8 cellular contexts compared by ENCODE assay signal in genomic region chr7:37354661-37355131, GRCh38.
A peak's percentile ranks its signal among the peaks of the same experiment; 100 is the strongest.
DNase-seq lines count a peak whose midpoint lies in the region; ATAC-seq and TF ChIP-seq lines count a peak whose summit lies in the region.

No MANE protein-coding gene starts in this region.

- 24 to 31% methylated on average over 11 of the region's 11 CpGs for WGBS in GM23248 (ENCODE audit: low coverage in 1 of 2, low lambda C conversion rate in 2 of 2, missing lambda C conversion rate in 2 of 2), 2 experiments

- H3K9ac ChIP-seq in BLaER1, result no peak overlapping the region
- H3K9ac ChIP-seq in muscle layer of colon (ENCODE audit: low read length), result no peak overlapping the region
- H3K9ac ChIP-seq in GM23248, result no peak overlapping the region

- H4K20me1 ChIP-seq in BLaER1 (no peaks in the 10 kb centered on the region), GM23248 (ENCODE audit: insufficient read depth) (no peaks in the 10 kb centered on the region)

- H3K4me2 ChIP-seq in BLaER1, result peak overlapping the region; percentile 82
- no peak overlapping the region for H3K4me2 ChIP-seq in GM23248 (ENCODE audit: unreplicated experiment)

- DNase-seq in activated CD4-positive, alpha-beta T cell treated with anti-CD3 and anti-CD28 coated beads for 1 hour, result peak; percentile 34
- DNase-seq in effector memory CD4-positive, alpha-beta T cell, result no peak
- DNase-seq in thoracic aorta (ENCODE audit: low spot score), result peak; percentile 57
- DNase-seq in GM23248, result no peak

- H3K27me3 ChIP-seq in BLaER1, result no peaks in the 10 kb centered on the region
- no peaks in the 10 kb centered on the region for H3K27me3 ChIP-seq in effector memory CD4-positive, alpha-beta T cell (replicated peaks; ENCODE audit: control insufficient read depth, insufficient read depth, low read length, poor library complexity, severe bottlenecking)
- H3K27me3 ChIP-seq in muscle layer of colon (ENCODE audit: control insufficient read depth in 1 of 2, insufficient read depth in 2 of 2, low read length in 2 of 2), result no peaks in the 10 kb centered on the region
- H3K27me3 ChIP-seq in thoracic aorta (replicated peaks; ENCODE audit: insufficient read depth), result no peaks in the 10 kb centered on the region
- H3K27me3 ChIP-seq in GM23248 (replicated peaks; ENCODE audit: insufficient read depth), result no peaks in the 10 kb centered on the region

- H3K79me2 ChIP-seq in GM23248 (ENCODE audit: insufficient read depth), result no peaks in the 10 kb centered on the region

- no peak overlapping the region for H2AFZ ChIP-seq in GM23248

- ATAC-seq in HG02981 (IDR thresholded peaks at IDR 0.05; ENCODE audit: unreplicated experiment), result peak; percentile 47
- peak; percentile 93 for ATAC-seq in thoracic aorta (ENCODE audit: insufficient number of reproducible peaks, low FRiP score, low read depth)
- ATAC-seq in HG03025 (IDR thresholded peaks at IDR 0.05; ENCODE audit: low FRiP score, unreplicated experiment), result no peak

- no peaks in the 10 kb centered on the region for H3K9me2 ChIP-seq in GM23248 (ENCODE audit: insufficient read depth)

- H3F3A ChIP-seq in GM23248 (ENCODE audit: insufficient read depth), result no peaks in the 10 kb centered on the region

- H3K4me3 ChIP-seq in BLaER1, result no peak overlapping the region
- no peak overlapping the region for H3K4me3 ChIP-seq in effector memory CD4-positive, alpha-beta T cell (ENCODE audit: insufficient read depth, low read depth, low read length, poor library complexity, severe bottlenecking)
- no peak overlapping the region for H3K4me3 ChIP-seq in muscle layer of colon (ENCODE audit: low read depth in 1 of 2, low read length in 2 of 2)
- peak overlapping the region; percentile 53 for H3K4me3 ChIP-seq in thoracic aorta
- H3K4me3 ChIP-seq in GM23248, result no peak overlapping the region

- in situ Hi-C loops in GM23248 (cut with MboI), result no loop called here

- peaks cover 53% of the 10 kb centered on the region for H3K4me1 ChIP-seq in BLaER1
- H3K4me1 ChIP-seq in effector memory CD4-positive, alpha-beta T cell (ENCODE audit: control insufficient read depth, insufficient read depth, low read length, poor library complexity, severe bottlenecking), result peaks cover 19% of the 10 kb centered on the region
- peaks cover 14% of the 10 kb centered on the region for H3K4me1 ChIP-seq in muscle layer of colon (ENCODE audit: insufficient read depth, low read length)
- H3K4me1 ChIP-seq in thoracic aorta (ENCODE audit: control insufficient read depth in 1 of 2, low read depth in 2 of 2), result peaks cover 30 to 50% of the 10 kb centered on the region in 2 donors
- no peaks in the 10 kb centered on the region for H3K4me1 ChIP-seq in GM23248 (ENCODE audit: insufficient read depth)

- no peak for TF ChIP-seq CTCF in thoracic aorta (IDR thresholded peaks at IDR 0.05)

- H3K27ac ChIP-seq in BLaER1 (peak overlapping the region; percentile 47; the same call in 1 of the 2 replicates), muscle layer of colon (ENCODE audit: low read depth, low read length) (peak overlapping the region; percentile 15), thoracic aorta (peak overlapping the region; percentile 89 to 90), GM23248 (no peak overlapping the region)
- peak overlapping the region; percentile 72 for H3K27ac ChIP-seq in effector memory CD4-positive, alpha-beta T cell (ENCODE audit: insufficient read depth, low read length, poor library complexity, severe bottlenecking)

- H3K9me3 ChIP-seq in BLaER1 (no peaks in the 10 kb centered on the region), muscle layer of colon (ENCODE audit: low read length) (no peaks in the 10 kb centered on the region), thoracic aorta (no peaks in the 10 kb centered on the region), GM23248 (ENCODE audit: low read depth) (no peaks in the 10 kb centered on the region)
- H3K9me3 ChIP-seq in effector memory CD4-positive, alpha-beta T cell (ENCODE audit: control insufficient read depth, low read length), result no peaks in the 10 kb centered on the region

- H3K36me3 ChIP-seq in BLaER1 (no peaks in the 10 kb centered on the region), muscle layer of colon (ENCODE audit: insufficient read depth, low read length) (no peaks in the 10 kb centered on the region), thoracic aorta (no peaks in the 10 kb centered on the region), GM23248 (ENCODE audit: low read depth) (no peaks in the 10 kb centered on the region)
- H3K36me3 ChIP-seq in effector memory CD4-positive, alpha-beta T cell (ENCODE audit: control insufficient read depth, insufficient read depth, low read length), result no peaks in the 10 kb centered on the region

Comparison
In these comparisons a context has a peak if more than half of its experiments do, and no peak if none do; other contexts are left out.
1. DNase-seq: peak in activated CD4-positive, alpha-beta T cell treated with anti-CD3 and anti-CD28 coated beads for 1 hour (single experiment) and thoracic aorta (single experiment); none in effector memory CD4-positive, alpha-beta T cell (0 of 3) and GM23248 (single experiment).